1 cellular context compared by ENCODE assay signal in genomic region chr3:111609700-111610099, GRCh38.
TF ChIP-seq lines count a peak whose summit lies in the region.

No MANE protein-coding gene starts in this region.

TF ChIP-seq in HCT116, 20 proteins besides CTCF, POLR2A, EP300 and RAD21:
- TF ChIP-seq ELF1 (IDR thresholded peaks at IDR 0.05; ENCODE audit: borderline replicate concordance, low read depth) (no peak), FOSL1 (IDR thresholded peaks at IDR 0.05; ENCODE audit: low read depth) (no peak), POLR2AphosphoS5 (IDR thresholded peaks at IDR 0.05; ENCODE audit: low read depth, low read length) (no peak), REST (IDR thresholded peaks at IDR 0.05; ENCODE audit: low read depth) (no peak), CBX3 (IDR thresholded peaks at IDR 0.05; ENCODE audit: low read depth) (no peak), SRF (IDR thresholded peaks at IDR 0.05; ENCODE audit: low read depth) (no peak), SIN3A (IDR thresholded peaks at IDR 0.05; ENCODE audit: low read depth) (no peak), EGR1 (IDR thresholded peaks at IDR 0.05; ENCODE audit: low read depth) (no peak), TCF7L2 (IDR thresholded peaks at IDR 0.05; ENCODE audit: borderline replicate concordance, extremely low read depth, insufficient read depth, insufficient read length) (no peak), YY1 (IDR thresholded peaks at IDR 0.05; ENCODE audit: extremely low read depth, insufficient replicate concordance, low read depth, low read length) (no peak), MAX (IDR thresholded peaks at IDR 0.05) (no peak)
